ENCODE assay signal across 20 cellular contexts in the genomic region with DNA sequence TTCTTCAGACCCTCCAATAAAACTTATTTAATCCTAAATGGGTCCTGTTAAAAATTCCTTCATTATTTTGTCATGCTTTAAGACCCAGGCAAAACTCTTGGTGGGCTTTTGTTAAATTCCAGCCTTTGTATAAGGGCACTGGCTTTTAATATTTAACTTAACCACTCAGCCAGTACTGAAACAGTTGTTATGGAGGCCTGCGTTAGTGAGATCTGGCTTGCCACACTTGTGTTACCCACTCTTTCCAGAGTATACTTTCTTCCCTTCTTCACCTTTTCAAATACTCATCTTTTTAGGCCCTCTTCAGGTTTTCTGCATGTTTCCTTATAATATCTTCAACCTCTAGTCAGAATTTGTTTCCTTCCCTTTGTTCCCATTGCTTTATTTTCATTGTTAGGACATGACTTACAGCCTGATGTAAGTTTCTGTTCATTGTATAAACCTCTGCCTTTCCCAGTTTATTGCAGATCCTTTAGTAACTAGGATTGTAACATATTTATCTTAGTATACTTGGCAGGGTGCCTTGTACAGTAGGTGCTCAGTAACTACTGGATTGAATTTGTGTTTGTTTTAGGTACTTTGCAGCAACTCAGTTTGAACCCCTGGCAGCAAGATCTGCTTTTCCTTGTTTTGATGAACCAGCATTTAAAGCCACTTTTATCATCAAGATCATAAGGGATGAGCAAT. TPM values are rescaled to one million over a fixed set of nuclear protein-coding genes. Genes with fewer than 3 reads are reported as not detected.
DNase-seq lines count a peak whose midpoint lies in the region; ATAC-seq and TF ChIP-seq lines count a peak whose summit lies in the region.
"Had no signal": no experiment of that assay in that cellular context is flagged by ENCODE, and none has a peak within 500 bp of the region (broad histone marks: within the 10 kb centered on the region; RNA-seq: fewer than 3 reads in every experiment).

No MANE protein-coding gene starts in this region.

- peaks cover 21 to 72% (median 49%) of the 10 kb centered on the region in 4 donors for H3K4me1 Mint-ChIP-seq in CD4-positive, CD25-positive, alpha-beta regulatory T cell

- ATAC-seq in CD4-positive, CD25-positive, alpha-beta regulatory T cell (ENCODE audit: low read depth in 2 of 2) = no peak
- ATAC-seq in HG02678 (IDR thresholded peaks at IDR 0.05; ENCODE audit: unreplicated experiment) (peak; percentile 53), mucosa of descending colon (peak; percentile 98), upper lobe of right lung (no peak), HG02642 (IDR thresholded peaks at IDR 0.05; ENCODE audit: poor library complexity, unreplicated experiment) (no peak)
- ATAC-seq: gastrocnemius medialis, right cardiac atrium had no signal

- H3K4me3 ChIP-seq in CD4-positive, CD25-positive, alpha-beta regulatory T cell (ENCODE audit: low read depth, low read length) = no peak overlapping the region
- H3K4me3 ChIP-seq in mucosa of descending colon (no peak overlapping the region), upper lobe of right lung (no peak overlapping the region)
- H3K4me3 ChIP-seq: BLaER1 treated with 17β-estradiol and CSF1 and Interleukin-3, amounts not matched to agents 10 nM and 100 nM; gastrocnemius medialis; Peyer's patch; uterus had no signal

- peak overlapping the region; percentile 4 to 63 (median 10) for H3K27ac Mint-ChIP-seq in CD4-positive, CD25-positive, alpha-beta regulatory T cell
- H3K27ac Mint-ChIP-seq: activated B cell treated with CpG ODN at 0.5 μM for 24 hours had no signal

- no peak overlapping the region for H3K4me3 Mint-ChIP-seq in CD4-positive, CD25-positive, alpha-beta regulatory T cell
- H3K4me3 Mint-ChIP-seq: activated B cell treated with CpG ODN at 0.5 μM for 24 hours had no signal

- no peak overlapping the region for H3K27ac ChIP-seq in CD4-positive, CD25-positive, alpha-beta regulatory T cell (ENCODE audit: insufficient read depth, low read length, poor library complexity, severe bottlenecking)
- H3K27ac ChIP-seq in upper lobe of right lung = no peak overlapping the region
- H3K27ac ChIP-seq: BLaER1 treated with 17β-estradiol and CSF1 and Interleukin-3, amounts not matched to agents 10 nM and 100 nM; gastrocnemius medialis; Peyer's patch; uterus had no signal

- peaks cover 42% of the 10 kb centered on the region for H3K36me3 ChIP-seq in CD4-positive, CD25-positive, alpha-beta regulatory T cell (ENCODE audit: control insufficient read depth, insufficient read depth, low read length)
- H3K36me3 ChIP-seq in mucosa of descending colon (ENCODE audit: low read depth) = no peaks in the 10 kb centered on the region
- peaks cover 23% of the 10 kb centered on the region for H3K36me3 ChIP-seq in upper lobe of right lung
- H3K36me3 ChIP-seq: uterus had no signal

- H3K36me3 Mint-ChIP-seq in CD4-positive, CD25-positive, alpha-beta regulatory T cell = peaks cover 36% of the 10 kb centered on the region

- no peaks in the 10 kb centered on the region for H3K9me3 ChIP-seq in CD4-positive, CD25-positive, alpha-beta regulatory T cell (ENCODE audit: control insufficient read depth in 2 of 2, low read length in 2 of 2)
- H3K9me3 ChIP-seq in mucosa of descending colon (no peaks in the 10 kb centered on the region), upper lobe of right lung (no peaks in the 10 kb centered on the region)
- H3K9me3 ChIP-seq: BLaER1 treated with 17β-estradiol and CSF1 and Interleukin-3, amounts not matched to agents 10 nM and 100 nM; gastrocnemius medialis; Peyer's patch; uterus had no signal

- DNase-seq in CD4-positive, CD25-positive, alpha-beta regulatory T cell = no peak
- DNase-seq in fibroblast of gingiva (ENCODE audit: low read depth) (peak; percentile 15), mucosa of descending colon (peak in 1 of 3 donors; percentile 72), upper lobe of right lung (no peak), DMS53 treated with DMSO at 0.1 percent for 48 hours (lab: John Stamatoyannopoulos, UW; ENCODE audit: unreplicated experiment) (no peak), OCI-M1 (lab: John Stamatoyannopoulos, UW) (no peak)
- DNase-seq: activated B cell treated with CpG ODN at 0.5 μM for 24 hours; activated T-cell treated with anti-CD3 and anti-CD28 coated beads for 4 hours; amygdala; gastrocnemius medialis; NCI-H187; NCI-H510A treated with DMSO at 0.1 percent for 48 hours; Peyer's patch; right cardiac atrium; stimulated activated naive CD4-positive, alpha-beta T cell; SW 1271; uterus had no signal

- no peaks in the 10 kb centered on the region for H3K27me3 ChIP-seq in CD4-positive, CD25-positive, alpha-beta regulatory T cell (ENCODE audit: control insufficient read depth, insufficient read depth, low read length)
- no peaks in the 10 kb centered on the region for H3K27me3 ChIP-seq in upper lobe of right lung
- H3K27me3 ChIP-seq: BLaER1 treated with 17β-estradiol and CSF1 and Interleukin-3, amounts not matched to agents 10 nM and 100 nM; gastrocnemius medialis; Peyer's patch; uterus had no signal

- intact Hi-C loops in mucosa of descending colon (cut with DNase I, micrococcal nuclease) = no loop called here
- intact Hi-C loops in upper lobe of right lung (cut with DNase I) = no loop called here

- H3K9me3 Mint-ChIP-seq in CD4-positive, CD25-positive, alpha-beta regulatory T cell = no peaks in the 10 kb centered on the region
- H3K9me3 Mint-ChIP-seq: activated B cell treated with CpG ODN at 0.5 μM for 24 hours had no signal

- H3K4me1 ChIP-seq in CD4-positive, CD25-positive, alpha-beta regulatory T cell (ENCODE audit: control insufficient read depth, insufficient read depth, low read length, poor library complexity, severe bottlenecking) = peaks cover 8% of the 10 kb centered on the region
- H3K4me1 ChIP-seq in mucosa of descending colon (ENCODE audit: low read depth) (peaks cover 5% of the 10 kb centered on the region), upper lobe of right lung (no peaks in the 10 kb centered on the region)
- H3K4me1 ChIP-seq: BLaER1 treated with 17β-estradiol and CSF1 and Interleukin-3, amounts not matched to agents 10 nM and 100 nM; Peyer's patch; uterus had no signal

- H3K27me3 Mint-ChIP-seq in CD4-positive, CD25-positive, alpha-beta regulatory T cell = no peaks in the 10 kb centered on the region
- H3K27me3 Mint-ChIP-seq: activated B cell treated with CpG ODN at 0.5 μM for 24 hours had no signal

- TF ChIP-seq CTCF in mucosa of descending colon (IDR thresholded peaks at IDR 0.05) (no peak), upper lobe of right lung (IDR thresholded peaks at IDR 0.05) (no peak)

RNA-seq across cellular contexts. Expression of a gene that starts 48.8 kb away (rescaled TPM):
- 95.7 TPM for total RNA-seq in CD4-positive, CD25-positive, alpha-beta regulatory T cell
- polyA plus RNA-seq in CD4-positive, CD25-positive, alpha-beta regulatory T cell = 10 to 100 TPM; 39.6 to 45.4 (median 42.6) TPM
- total RNA-seq in mucosa of descending colon = 10 to 100 TPM; 32.3 to 54.7 (median 38.2) TPM
- total RNA-seq in upper lobe of right lung = 50.6 TPM

Comparison
In these comparisons a context has a peak if more than half of its experiments do, and no peak if none do; other contexts are left out.
1. ATAC-seq: peak in HG02678 (single experiment) and mucosa of descending colon (single experiment); none in CD4-positive, CD25-positive, alpha-beta regulatory T cell (0 of 2), upper lobe of right lung (single experiment) and HG02642 (single experiment).